In the genomic region with DNA sequence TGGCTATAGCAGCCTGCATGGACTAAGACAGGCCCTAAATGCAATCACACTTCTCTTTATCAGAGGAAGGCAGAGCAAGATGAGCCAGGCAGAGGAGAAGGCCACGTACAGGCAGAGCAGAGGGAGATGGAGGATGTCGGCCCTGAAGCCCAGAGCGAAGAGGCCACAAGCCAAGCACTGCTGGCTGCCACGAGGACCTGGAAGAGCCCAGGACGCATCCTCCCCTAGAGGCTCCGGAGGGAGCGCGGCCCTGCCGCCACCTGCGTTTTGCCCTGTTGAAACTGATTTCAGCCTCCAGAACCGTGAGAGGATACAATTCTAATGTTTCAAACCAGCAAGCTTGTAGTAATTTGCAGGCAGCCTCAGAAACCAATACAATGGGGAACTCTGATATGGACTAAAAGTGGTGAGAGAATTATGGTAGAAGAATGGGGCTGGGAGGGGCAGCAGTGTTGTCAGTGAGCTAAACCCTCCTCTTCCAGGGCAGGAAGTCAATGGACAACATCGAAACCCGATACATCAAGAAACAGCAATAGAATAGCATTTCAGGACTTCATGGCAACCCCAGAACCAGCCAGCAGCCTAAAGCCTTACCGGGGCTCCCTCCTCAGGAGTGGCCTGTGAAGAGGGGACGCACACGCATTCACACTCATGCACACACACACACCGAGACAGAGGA, we compare ENCODE assay signal across 29 cellular contexts. TPM values are rescaled to one million over a fixed set of nuclear protein-coding genes. Genes with fewer than 3 reads are reported as not detected.
DNase-seq lines count a peak whose midpoint lies in the region; ATAC-seq and TF ChIP-seq lines count a peak whose summit lies in the region.
"Had no signal": no experiment of that assay in that cellular context is flagged by ENCODE, and none has a peak within 500 bp of the region (broad histone marks: within the 10 kb centered on the region; RNA-seq: fewer than 3 reads in every experiment).

No MANE protein-coding gene starts in this region.

- DNase-seq in CD14-positive monocyte (ENCODE audit: low spot score), result peak; percentile 30
- DNase-seq in HFFc6, result no peak
- peak; percentile 3 for DNase-seq in glutamatergic neuron
- peak; percentile 59 for DNase-seq in osteoblast (ENCODE audit: insufficient read length, low spot score, missing footprints)
- DNase-seq in caudate nucleus (lab: John Stamatoyannopoulos, UW), result no peak
- DNase-seq in activated CD4-positive, alpha-beta T cell treated with anti-CD3 and anti-CD28 coated beads, Interleukin-2, amount 50 U/mL, for 4 hours, result no peak
- DNase-seq: activated CD4-positive, alpha-beta T cell treated with anti-CD3 and anti-CD28 coated beads for 1 hour; activated CD8-positive, alpha-beta memory T cell treated with anti-CD3 and anti-CD28 coated beads for 24 hours; activated naive CD4-positive, alpha-beta T cell; activated T-cell treated with anti-CD3 and anti-CD28 coated beads, Interleukin-2, amount 50 U/mL, for 24 hours; adrenal gland; Calu3; DND-41; effector CD4-positive, alpha-beta T cell; left colon; naive B cell; NCI-H1105; NCI-H2081; NCI-H446; RPMI8226; SK-N-SH; stimulated activated CD4-positive, alpha-beta T cell treated with anti-CD3 and anti-CD28 coated beads, Interleukin-4, amount 100 ng/mL, for 1 hour; substantia nigra; T-helper 17 cell had no signal

- H3K79me2 ChIP-seq in osteoblast (ENCODE audit: insufficient read depth, low read length), result peaks cover 94% of the 10 kb centered on the region

- H3K36me3 Mint-ChIP-seq in CD14-positive monocyte (no peaks in the 10 kb centered on the region), HFFc6 (ENCODE audit: low read depth) (peaks cover 23% of the 10 kb centered on the region), glutamatergic neuron (ENCODE audit: unreplicated experiment) (peaks cover 24% of the 10 kb centered on the region)
- H3K36me3 Mint-ChIP-seq: naive B cell had no signal

- H3K27me3 Mint-ChIP-seq in CD14-positive monocyte (ENCODE audit: low read depth in 3 of 3) (peaks cover 0 to 4% (median 3%) of the 10 kb centered on the region in 3 donors), HFFc6 (ENCODE audit: insufficient read depth) (peaks cover 2% of the 10 kb centered on the region; the same call in 1 of the 2 replicates), glutamatergic neuron (ENCODE audit: unreplicated experiment) (peaks cover 10% of the 10 kb centered on the region)

- no peaks in the 10 kb centered on the region for H3K9me3 ChIP-seq in osteoblast (ENCODE audit: low read depth, low read length)
- H3K9me3 ChIP-seq: adrenal gland, body of pancreas, SK-N-SH had no signal

- peaks cover 18% of the 10 kb centered on the region for H3K4me1 ChIP-seq in osteoblast (ENCODE audit: insufficient read depth, low read length)
- H3K4me1 ChIP-seq: adrenal gland, body of pancreas had no signal

- H2AFZ ChIP-seq in osteoblast (ENCODE audit: low read length), result no peak overlapping the region

- H3K4me2 ChIP-seq in osteoblast (ENCODE audit: insufficient read depth, low read length), result no peak overlapping the region
- H3K4me2 ChIP-seq: SK-N-SH had no signal

- no peak for TF ChIP-seq CTCF in CD14-positive monocyte (IDR thresholded peaks at IDR 0.05)
- no peak for TF ChIP-seq CTCF in HFFc6 (IDR thresholded peaks at IDR 0.05)
- no peak for TF ChIP-seq CTCF in glutamatergic neuron (IDR thresholded peaks at IDR 0.05; ENCODE audit: partially characterized antibody, unreplicated experiment)
- TF ChIP-seq CTCF in osteoblast (IDR thresholded peaks at IDR 0.05; ENCODE audit: extremely low read depth, low read depth, low read length), result no peak

- H4K20me1 ChIP-seq in osteoblast (ENCODE audit: insufficient read depth, low read length), result peaks cover 5% of the 10 kb centered on the region

- ATAC-seq in GM18909 (IDR thresholded peaks at IDR 0.05; ENCODE audit: poor library complexity, unreplicated experiment), result no peak
- ATAC-seq: body of pancreas, HCT116, heart right ventricle, K562, left colon, T-helper 17 cell had no signal

- peak overlapping the region; percentile 16 for H3K27ac ChIP-seq in osteoblast (ENCODE audit: low read depth, low read length)
- H3K27ac ChIP-seq in caudate nucleus (ENCODE audit: low read depth, low read length), result no peak overlapping the region
- H3K27ac ChIP-seq: adrenal gland, body of pancreas, heart right ventricle had no signal

- intact Hi-C loops in CD14-positive monocyte (cut with micrococcal nuclease), result no loop called here

- H3K27me3 ChIP-seq in osteoblast (ENCODE audit: insufficient read depth, low read length), result no peaks in the 10 kb centered on the region
- H3K27me3 ChIP-seq: adrenal gland, body of pancreas had no signal

- H3K4me1 Mint-ChIP-seq in CD14-positive monocyte (no peaks in the 10 kb centered on the region), HFFc6 (ENCODE audit: low read depth) (peaks cover 45% of the 10 kb centered on the region), glutamatergic neuron (ENCODE audit: low read depth, unreplicated experiment) (peaks cover 11% of the 10 kb centered on the region)
- H3K4me1 Mint-ChIP-seq: T-helper 17 cell had no signal

- H3K4me3 ChIP-seq in osteoblast (ENCODE audit: insufficient read depth, low read length), result no peak overlapping the region
- H3K4me3 ChIP-seq: adrenal gland, body of pancreas, heart right ventricle, K562 had no signal

- H3K9me3 Mint-ChIP-seq in CD14-positive monocyte (peaks cover 0 to 19% (median 10%) of the 10 kb centered on the region in 7 donors), HFFc6 (peaks cover 8% of the 10 kb centered on the region), glutamatergic neuron (ENCODE audit: unreplicated experiment) (peaks cover 27% of the 10 kb centered on the region)
- H3K9me3 Mint-ChIP-seq: activated T-cell treated with anti-CD3 and anti-CD28 coated beads, Interleukin-2, amount 50 U/mL, for 24 hours had no signal

- H3K27ac Mint-ChIP-seq in CD14-positive monocyte (peak overlapping the region in 2 of 7 donors; percentile 41 to 53), HFFc6 (peak overlapping the region; percentile 81), glutamatergic neuron (ENCODE audit: unreplicated experiment) (no peak overlapping the region)
- H3K27ac Mint-ChIP-seq: activated T-cell treated with anti-CD3 and anti-CD28 coated beads, Interleukin-2, amount 50 U/mL, for 24 hours; T-helper 17 cell had no signal

- no peak overlapping the region for H3K4me3 Mint-ChIP-seq in CD14-positive monocyte
- H3K4me3 Mint-ChIP-seq in HFFc6, result peak overlapping the region; percentile 32; the same call in 1 of the 2 replicates
- H3K4me3 Mint-ChIP-seq in glutamatergic neuron (ENCODE audit: unreplicated experiment), result peak overlapping the region; percentile 20
- H3K4me3 Mint-ChIP-seq: activated T-cell treated with anti-CD3 and anti-CD28 coated beads, Interleukin-2, amount 50 U/mL, for 24 hours; naive B cell; T-helper 17 cell had no signal

- peaks cover 15% of the 10 kb centered on the region for H3K36me3 ChIP-seq in osteoblast (ENCODE audit: insufficient read depth, low read length)
- H3K36me3 ChIP-seq: adrenal gland, heart right ventricle had no signal

RNA-seq across cellular contexts. Expression of a gene that starts 32.6 kb away (rescaled TPM):
- polyA plus RNA-seq in CD14-positive monocyte, result under 1 TPM in 1 of 2 donors, not detected in 1; 0.74 TPM
- 10 to 100 TPM; 31.5 to 38.4 (median 34.1) TPM for total RNA-seq in HFFc6 (2021; fragmentation: NEBNext Ultra II Directional; extraction: Animal tissue kit (Norgen Biotek cat#: 25700))
- total RNA-seq in glutamatergic neuron (ENCODE audit: unreplicated experiment) (23.5 TPM), osteoblast (144 and 203 TPM in 2 replicates)
- total RNA-seq: Calu3, K562, T-helper 17 cell had no signal
- polyA plus RNA-seq: K562 had no signal

Comparison
In these comparisons a context has a peak if more than half of its experiments do, and no peak if none do; other contexts are left out.
1. DNase-seq: peak in CD14-positive monocyte (single experiment), glutamatergic neuron (single experiment) and osteoblast (single experiment); none in HFFc6 (single experiment), caudate nucleus (0 of 61) and activated CD4-positive, alpha-beta T cell treated with anti-CD3 and anti-CD28 coated beads, Interleukin-2, amount 50 U/mL, for 4 hours (0 of 2).
2. H3K4me3 Mint-ChIP-seq: peak in HFFc6 (single experiment) and glutamatergic neuron (single experiment); none in CD14-positive monocyte (0 of 2).